Comparison of ENCODE assay signal across 8 cellular contexts in the genomic region with DNA sequence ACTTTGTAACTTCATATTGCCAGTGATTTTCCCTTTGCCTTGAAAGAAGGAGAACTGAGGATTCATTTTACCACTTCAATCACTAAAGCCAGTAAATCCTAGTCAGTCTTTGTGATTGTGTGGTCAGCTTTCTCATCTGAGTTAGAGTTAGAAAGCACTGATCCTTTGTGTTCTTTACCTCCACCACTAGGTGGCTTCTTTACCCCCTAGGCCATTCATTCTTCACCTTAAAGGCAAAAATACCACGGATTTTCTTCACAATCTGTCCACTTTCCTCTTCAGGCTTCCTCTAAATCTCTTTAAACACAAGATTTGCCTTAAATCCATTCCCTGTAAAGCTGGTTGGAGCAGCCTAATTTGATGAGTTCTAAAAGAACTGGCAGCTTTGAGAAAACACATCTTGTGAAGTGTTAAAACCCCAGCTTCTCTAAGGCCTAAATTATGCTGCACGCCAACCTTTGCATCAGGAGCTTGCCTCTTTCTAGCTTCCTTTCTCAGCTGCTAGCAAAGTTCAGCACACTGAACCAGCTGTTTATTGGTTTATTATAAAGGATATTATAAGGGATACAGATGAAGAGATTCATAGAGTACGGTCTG. TPM values are rescaled to one million over a fixed set of nuclear protein-coding genes. Genes with fewer than 3 reads are reported as not detected.
DNase-seq lines count a peak whose midpoint lies in the region; ATAC-seq, FAIRE-seq and TF ChIP-seq lines count a peak whose summit lies in the region.

No MANE protein-coding gene starts in this region.

- CTCF ChIA-PET in activated CD4-positive, alpha-beta memory T cell treated with anti-CD3 and anti-CD28 coated beads for 36 hours (lab: Charles Lee) = interaction anchor here (0.6 to 2.5 kb wide), 17 partner anchors 8 to 279 kb away, joined by 3 to 17 read pairs (median 4); a partner anchor contains a TSS

- H3K9me3 Mint-ChIP-seq in astrocyte (ENCODE audit: unreplicated experiment) = no peaks in the 10 kb centered on the region
- H3K9me3 Mint-ChIP-seq in activated CD4-positive, alpha-beta memory T cell treated with anti-CD3 and anti-CD28 coated beads for 36 hours = no peaks in the 10 kb centered on the region

- peaks cover 15% of the 10 kb centered on the region for H3K36me3 Mint-ChIP-seq in astrocyte (ENCODE audit: low read depth, unreplicated experiment)
- H3K36me3 Mint-ChIP-seq in activated CD4-positive, alpha-beta memory T cell treated with anti-CD3 and anti-CD28 coated beads for 36 hours = peaks cover 17% of the 10 kb centered on the region

- POLR2A ChIA-PET in activated CD4-positive, alpha-beta memory T cell treated with anti-CD3 and anti-CD28 coated beads for 36 hours (lab: Charles Lee) = no interaction called here

- peaks cover 12% of the 10 kb centered on the region for H4K20me1 ChIP-seq in astrocyte (ENCODE audit: insufficient read depth, low read length)

- H2AFZ ChIP-seq in astrocyte (ENCODE audit: low read depth, low read length) = no peak overlapping the region

- H3K4me1 ChIP-seq in HUES64 (ENCODE audit: insufficient read depth, low read length) = no peaks in the 10 kb centered on the region
- H3K4me1 ChIP-seq in astrocyte (ENCODE audit: insufficient read depth, low read length) = peaks cover 5% of the 10 kb centered on the region
- H3K4me1 ChIP-seq in lower lobe of right lung = no peaks in the 10 kb centered on the region

- no peak for FAIRE-seq in astrocyte (lab: Jason Lieb, UNC)

- H3K4me1 Mint-ChIP-seq in astrocyte (ENCODE audit: low read depth, unreplicated experiment) = peaks cover 6% of the 10 kb centered on the region
- H3K4me1 Mint-ChIP-seq in activated CD4-positive, alpha-beta memory T cell treated with anti-CD3 and anti-CD28 coated beads for 36 hours (ENCODE audit: low read depth) = no peaks in the 10 kb centered on the region

- H3K27me3 Mint-ChIP-seq in astrocyte (ENCODE audit: low read depth, unreplicated experiment) = no peaks in the 10 kb centered on the region
- no peaks in the 10 kb centered on the region for H3K27me3 Mint-ChIP-seq in activated CD4-positive, alpha-beta memory T cell treated with anti-CD3 and anti-CD28 coated beads for 36 hours

- ATAC-seq in lower lobe of right lung (no peak), HG02642 (IDR thresholded peaks at IDR 0.05; ENCODE audit: poor library complexity, unreplicated experiment) (no peak), GM21576 (IDR thresholded peaks at IDR 0.05; ENCODE audit: unreplicated experiment) (no peak)

- H3K9me3 ChIP-seq in HUES64 (ENCODE audit: insufficient read depth, low read depth, low read length) (no peaks in the 10 kb centered on the region), astrocyte (ENCODE audit: insufficient read depth, low read depth, low read length) (no peaks in the 10 kb centered on the region), lower lobe of right lung (no peaks in the 10 kb centered on the region)

- intact Hi-C loops in lower lobe of right lung (cut with DNase I) = no loop called here
- intact Hi-C loops in activated CD4-positive, alpha-beta memory T cell treated with anti-CD3 and anti-CD28 coated beads for 36 hours (cut with micrococcal nuclease) = loop anchor here (10.0 kb wide), 1 partner anchor 279 kb away; no protein-coding TSS in a partner anchor

- no peak overlapping the region for H3K4me3 Mint-ChIP-seq in astrocyte (ENCODE audit: unreplicated experiment)
- no peak overlapping the region for H3K4me3 Mint-ChIP-seq in activated CD4-positive, alpha-beta memory T cell treated with anti-CD3 and anti-CD28 coated beads for 36 hours

- H3K27me3 ChIP-seq in HUES64 (ENCODE audit: insufficient read depth, low read length) = no peaks in the 10 kb centered on the region
- H3K27me3 ChIP-seq in astrocyte (ENCODE audit: insufficient read depth, low read length) = no peaks in the 10 kb centered on the region
- H3K27me3 ChIP-seq in lower lobe of right lung (ENCODE audit: low read depth) = no peaks in the 10 kb centered on the region

- WGBS in HUES64 = 76% methylated on average over 3 of the region's 3 CpGs

- no peak overlapping the region for H3K27ac Mint-ChIP-seq in astrocyte (ENCODE audit: unreplicated experiment)
- H3K27ac Mint-ChIP-seq in activated CD4-positive, alpha-beta memory T cell treated with anti-CD3 and anti-CD28 coated beads for 36 hours = no peak overlapping the region

- H3K4me3 ChIP-seq in HUES64 (ENCODE audit: low read length) (no peak overlapping the region), astrocyte (ENCODE audit: insufficient read depth, low read depth, low read length) (no peak overlapping the region), lower lobe of right lung (no peak overlapping the region)

- H3K79me2 ChIP-seq in astrocyte (ENCODE audit: insufficient read depth, low read length) = peaks cover 9% of the 10 kb centered on the region

- H3K4me2 ChIP-seq in astrocyte (ENCODE audit: low read length) = no peak overlapping the region

- H3K27ac ChIP-seq in HUES64 (ENCODE audit: low read depth, low read length) = peak overlapping the region; percentile 10; the same call in 1 of the 2 replicates
- no peak overlapping the region for H3K27ac ChIP-seq in astrocyte (ENCODE audit: low read depth, low read length)
- no peak overlapping the region for H3K27ac ChIP-seq in lower lobe of right lung

- H3K36me3 ChIP-seq in HUES64 (ENCODE audit: insufficient read depth, low read length) = peaks cover 54% of the 10 kb centered on the region
- peaks cover 18% of the 10 kb centered on the region for H3K36me3 ChIP-seq in astrocyte (ENCODE audit: insufficient read depth, low read length)
- H3K36me3 ChIP-seq in lower lobe of right lung = peaks cover 85% of the 10 kb centered on the region

- H3K9ac ChIP-seq in HUES64 (ENCODE audit: low read depth, low read length) = no peak overlapping the region
- no peak overlapping the region for H3K9ac ChIP-seq in astrocyte (ENCODE audit: low read length)

- DNase-seq in SIG-M5 treated with dmso at 0.1 percent for 504 hours (lab: John Stamatoyannopoulos, UW; ENCODE audit: unreplicated experiment) = peak; percentile 72
- DNase-seq in SIG-M5 (lab: John Stamatoyannopoulos, UW) = no peak
- peak; percentile 3 for DNase-seq in astrocyte (ENCODE audit: low read depth)
- no peak for DNase-seq in lower lobe of right lung
- DNase-seq in activated CD4-positive, alpha-beta memory T cell treated with anti-CD3 and anti-CD28 coated beads for 36 hours = no peak

- TF ChIP-seq CTCF in astrocyte (IDR thresholded peaks at IDR 0.05; ENCODE audit: insufficient read depth, low read depth, low read length) = peak; percentile 85
- peak; percentile 44 for TF ChIP-seq CTCF in lower lobe of right lung (IDR thresholded peaks at IDR 0.05)

RNA-seq across cellular contexts. Expression of a gene that starts 20.4 kb away (rescaled TPM):
- 12.0 TPM for polyA plus RNA-seq in HUES64 (2013, experiment 1 of 2)
- 11.9 TPM for polyA plus RNA-seq in HUES64 (2013, experiment 2 of 2)
- total RNA-seq in astrocyte (28.5 and 31.8 TPM in 2 replicates), lower lobe of right lung (26.8 TPM)
- total RNA-seq in activated CD4-positive, alpha-beta memory T cell treated with anti-CD3 and anti-CD28 coated beads for 36 hours = 10 to 100 TPM; 23.7 to 26.6 TPM

Comparison
In these comparisons a context has a peak if more than half of its experiments do, and no peak if none do; other contexts are left out.
1. DNase-seq: peak in SIG-M5 treated with dmso at 0.1 percent for 504 hours (single experiment) and astrocyte (single experiment); none in SIG-M5 (single experiment), lower lobe of right lung (single experiment) and activated CD4-positive, alpha-beta memory T cell treated with anti-CD3 and anti-CD28 coated beads for 36 hours (single experiment).